ENCODE assay signal across 11 cellular contexts in genomic region chr15:38611228-38611627, GRCh38. TPM values are rescaled to one million over a fixed set of nuclear protein-coding genes. Genes with fewer than 3 reads are reported as not detected.
A peak's percentile ranks its signal among the peaks of the same experiment; 100 is the strongest.
DNase-seq lines count a peak whose midpoint lies in the region; ATAC-seq and TF ChIP-seq lines count a peak whose summit lies in the region.
"Had no signal": no experiment of that assay in that cellular context is flagged by ENCODE, and none has a peak within 500 bp of the region (broad histone marks: within the 10 kb centered on the region; RNA-seq: fewer than 3 reads in every experiment).

No MANE protein-coding gene starts in this region.

- H3K27ac Mint-ChIP-seq in activated naive CD4-positive, alpha-beta T cell treated with anti-CD3 and anti-CD28 coated beads, Interleukin-2, amount 50 U/mL, for 72 hours = peak overlapping the region; percentile 63 to 95
- no peak overlapping the region for H3K27ac Mint-ChIP-seq in HFFc6

- peaks cover 0 to 15% of the 10 kb centered on the region in 2 donors for H3K36me3 Mint-ChIP-seq in activated naive CD4-positive, alpha-beta T cell treated with anti-CD3 and anti-CD28 coated beads, Interleukin-2, amount 50 U/mL, for 72 hours
- no peaks in the 10 kb centered on the region; the same call in 1 of the 2 replicates for H3K36me3 Mint-ChIP-seq in HFFc6 (ENCODE audit: low read depth)

- no peak overlapping the region for H3K4me3 Mint-ChIP-seq in HFFc6

- DNase-seq in T-helper 2 cell = peak in 3 of 5 experiments; percentile 21 to 89 (median 54)
- peak in 1 of 2 donors; percentile 22 for DNase-seq in activated naive CD4-positive, alpha-beta T cell treated with anti-CD3 and anti-CD28 coated beads, Interleukin-2, amount 50 U/mL, for 72 hours (ENCODE audit: low spot score in 2 of 2)
- DNase-seq in stimulated activated CD4-positive, alpha-beta T cell treated with anti-CD3 and anti-CD28 coated beads, TNF-alpha, amount 100 ng/mL, for 24 hours (ENCODE audit: low read depth in 3 of 3) = peak; percentile 11 to 42 (median 17)
- DNase-seq in occipital lobe (lab: John Stamatoyannopoulos, UW) = no peak
- DNase-seq in central memory CD4-positive, alpha-beta T cell = no peak
- DNase-seq in HFFc6 = no peak
- DNase-seq: NCI-H1092 treated with DMSO at 0.1 percent for 48 hours, NCI-H774 had no signal

- H3K9me3 Mint-ChIP-seq in activated naive CD4-positive, alpha-beta T cell treated with anti-CD3 and anti-CD28 coated beads, Interleukin-2, amount 50 U/mL, for 72 hours = peaks cover 7% of the 10 kb centered on the region in 2 donors
- no peaks in the 10 kb centered on the region for H3K9me3 Mint-ChIP-seq in HFFc6

- H3K4me1 Mint-ChIP-seq in HFFc6 (ENCODE audit: low read depth) = no peaks in the 10 kb centered on the region

- ATAC-seq in GM18517 (IDR thresholded peaks at IDR 0.05; ENCODE audit: unreplicated experiment) (peak; percentile 40), HG02870 (IDR thresholded peaks at IDR 0.05; ENCODE audit: unreplicated experiment) (no peak)
- ATAC-seq in activated naive CD4-positive, alpha-beta T cell treated with anti-CD3 and anti-CD28 coated beads, Interleukin-2, amount 50 U/mL, for 72 hours = peak; percentile 50 to 68

- no peak for TF ChIP-seq CTCF in HFFc6 (IDR thresholded peaks at IDR 0.05)

- peaks cover 60% of the 10 kb centered on the region for H3K27me3 Mint-ChIP-seq in HFFc6 (ENCODE audit: insufficient read depth)

RNA-seq across cellular contexts. Expression of gene RASGRP1, which starts 46.6 kb away (rescaled TPM):
- 100 to 1,000 TPM in 1 of 2 donors, 10 to 100 TPM in 1; 61.2 to 102 TPM for total RNA-seq in activated naive CD4-positive, alpha-beta T cell treated with anti-CD3 and anti-CD28 coated beads, Interleukin-2, amount 50 U/mL, for 72 hours
- total RNA-seq in occipital lobe = 20.4 TPM
- under 1 TPM; 0.14 to 0.59 (median 0.37) TPM for total RNA-seq in HFFc6 (2021; fragmentation: NEBNext Ultra II Directional; extraction: Animal tissue kit (Norgen Biotek cat#: 25700))
- total RNA-seq: SJSA1 had no signal

Comparison
In these comparisons a context has a peak if more than half of its experiments do, and no peak if none do; other contexts are left out.
1. DNase-seq: peak in T-helper 2 cell (3 of 5) and stimulated activated CD4-positive, alpha-beta T cell treated with anti-CD3 and anti-CD28 coated beads, TNF-alpha, amount 100 ng/mL, for 24 hours (3 of 3); none in occipital lobe (single experiment), central memory CD4-positive, alpha-beta T cell (single experiment) and HFFc6 (single experiment).
2. RNA of gene RASGRP1, which starts 46.6 kb away (total RNA-seq): 61.2 to 102 TPM in activated naive CD4-positive, alpha-beta T cell treated with anti-CD3 and anti-CD28 coated beads, Interleukin-2, amount 50 U/mL, for 72 hours and 20.4 TPM in occipital lobe (single experiment); 0.14 to 0.59 TPM in HFFc6; every median in the first group is over 10 times any median in the second.